ENCODE assay signal across 8 cellular contexts in the genomic region with DNA sequence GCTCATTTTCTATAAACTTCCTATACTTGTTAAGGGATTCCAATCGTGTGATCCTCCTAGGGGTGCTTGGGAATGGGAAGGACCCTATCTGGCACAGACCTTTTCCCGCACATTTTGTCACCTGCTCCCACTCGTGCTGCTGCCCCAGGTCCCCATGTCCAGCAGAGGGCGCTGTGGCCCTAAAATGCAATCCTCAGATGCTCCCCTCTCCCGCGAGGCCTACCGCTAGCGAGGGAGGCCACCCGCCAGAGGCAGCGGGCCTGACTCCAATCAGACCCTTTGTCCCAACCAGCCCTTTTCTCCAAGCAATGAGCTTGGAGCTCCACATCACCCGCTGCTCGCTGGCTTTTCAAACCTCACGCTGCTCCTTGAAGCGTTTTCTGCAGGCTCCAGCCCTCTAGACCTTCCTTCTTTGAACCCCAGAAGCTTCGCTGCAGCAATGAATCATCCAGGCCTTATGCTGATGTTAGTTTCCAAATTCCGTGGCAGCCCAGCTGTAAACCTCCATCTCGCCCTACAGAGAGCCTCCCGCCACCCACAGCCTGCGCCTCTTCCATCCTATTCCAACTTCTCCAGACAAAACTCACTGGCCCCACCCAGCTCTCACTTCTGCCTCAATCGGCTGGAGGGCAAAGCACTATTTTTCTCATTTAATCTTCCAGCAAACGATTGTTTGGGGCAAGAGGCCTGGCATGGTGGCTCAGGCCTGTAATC. TPM values are rescaled to one million over a fixed set of nuclear protein-coding genes. Genes with fewer than 3 reads are reported as not detected.
DNase-seq lines count a peak whose midpoint lies in the region; ATAC-seq and TF ChIP-seq lines count a peak whose summit lies in the region.

No MANE protein-coding gene starts in this region.

- H3K9me3 ChIP-seq in ES-I3 (ENCODE audit: control insufficient read depth, insufficient read depth, low read length) (no peaks in the 10 kb centered on the region; the same call in 1 of the 2 replicates), MM.1S (replicated peaks; ENCODE audit: insufficient read depth, low read length) (no peaks in the 10 kb centered on the region), RWPE2 (ENCODE audit: severe bottlenecking) (no peaks in the 10 kb centered on the region), neuron (ENCODE audit: low read length) (peaks cover 2% of the 10 kb centered on the region), stomach (no peaks in the 10 kb centered on the region)

- no peaks in the 10 kb centered on the region for H4K20me1 ChIP-seq in MM.1S (ENCODE audit: insufficient read depth, low read length)

- H2AFZ ChIP-seq in MM.1S (ENCODE audit: low read length): peak overlapping the region; percentile 84
- H2AFZ ChIP-seq in neuron (ENCODE audit: low read depth, low read length): peak overlapping the region; percentile 69

- H3K27me3 ChIP-seq in MM.1S (replicated peaks; ENCODE audit: insufficient read depth, low read length) (peaks cover 14% of the 10 kb centered on the region; the same call in 1 of the 2 replicates), RWPE2 (ENCODE audit: insufficient read depth, poor library complexity, severe bottlenecking) (no peaks in the 10 kb centered on the region), neuron (ENCODE audit: insufficient read depth, low read length) (no peaks in the 10 kb centered on the region), stomach (peaks cover 0 to 7% (median 0%) of the 10 kb centered on the region in 3 donors)

- peak overlapping the region; percentile 36; the same call in 1 of the 2 replicates for H3K4me2 ChIP-seq in MM.1S (ENCODE audit: low read depth, low read length)

- H3K9me3 Mint-ChIP-seq in activated T-helper 2 cell treated with anti-CD3 and anti-CD28 coated beads, Interferon-gamma antibody, Interleukin-2, Interleukin-4, amounts not matched to agents 10 μg/mL and 5 μg/mL and 100 μg/mL, durations not matched to agents 14 hours and 24 hours and 36 hours: no peaks in the 10 kb centered on the region

- peak; percentile 82 for DNase-seq in MM.1S
- DNase-seq in RWPE2 (ENCODE audit: low spot score): peak; percentile 87
- peak; percentile 73 for DNase-seq in activated T-helper 2 cell treated with anti-CD3 and anti-CD28 coated beads, Interferon-gamma antibody, Interleukin-2, Interleukin-4, amounts not matched to agents 10 μg/mL and 5 μg/mL and 100 μg/mL, durations not matched to agents 14 hours and 24 hours and 36 hours (ENCODE audit: low spot score)
- peak; percentile 92 for DNase-seq in fibroblast of villous mesenchyme (ENCODE audit: low read depth)
- DNase-seq in stomach: peak; percentile 92

- 21 to 32% (median 26%) methylated on average over 21 of the region's 21 CpGs for WGBS in stomach, 5 donors

- no peak for TF ChIP-seq POLR2A in stomach (IDR thresholded peaks at IDR 0.05)

- H3K36me3 Mint-ChIP-seq in activated T-helper 2 cell treated with anti-CD3 and anti-CD28 coated beads, Interferon-gamma antibody, Interleukin-2, Interleukin-4, amounts not matched to agents 10 μg/mL and 5 μg/mL and 100 μg/mL, durations not matched to agents 14 hours and 24 hours and 36 hours (ENCODE audit: low read depth): no peaks in the 10 kb centered on the region

- no peak overlapping the region for H3K4me3 ChIP-seq in MM.1S (ENCODE audit: low read length)
- no peak overlapping the region for H3K4me3 ChIP-seq in RWPE2 (ENCODE audit: severe bottlenecking)
- H3K4me3 ChIP-seq in fibroblast of villous mesenchyme (ENCODE audit: low read depth, low read length): peak overlapping the region; percentile 12
- H3K4me3 ChIP-seq in neuron (ENCODE audit: low read length): peak overlapping the region; percentile 41
- H3K4me3 ChIP-seq in stomach: peak overlapping the region in 3 of 4 donors; percentile 6 to 17 (median 12)

- intact Hi-C loops in activated T-helper 2 cell treated with anti-CD3 and anti-CD28 coated beads, Interferon-gamma antibody, Interleukin-2, Interleukin-4, amounts not matched to agents 10 μg/mL and 5 μg/mL and 100 μg/mL, durations not matched to agents 14 hours and 24 hours and 36 hours (cut with micrococcal nuclease): loop anchor here (1.0 to 10.0 kb wide), 2 partner anchors 101 to 139 kb away; no protein-coding TSS in a partner anchor
- intact Hi-C loops in stomach (cut with DNase I; ENCODE audit: low total_unique reads): loop anchor here (5.0 kb wide), 1 partner anchor 104 kb away; no protein-coding TSS in a partner anchor

- no peaks in the 10 kb centered on the region for H3K36me3 ChIP-seq in ES-I3 (ENCODE audit: insufficient read depth, low read length)
- H3K36me3 ChIP-seq in MM.1S (replicated peaks; ENCODE audit: insufficient read depth, low read length): no peaks in the 10 kb centered on the region
- no peaks in the 10 kb centered on the region for H3K36me3 ChIP-seq in RWPE2 (ENCODE audit: low read depth)
- H3K36me3 ChIP-seq in neuron (ENCODE audit: insufficient read depth, low read length): no peaks in the 10 kb centered on the region
- H3K36me3 ChIP-seq in stomach: no peaks in the 10 kb centered on the region

- no peaks in the 10 kb centered on the region for H3K79me2 ChIP-seq in MM.1S (ENCODE audit: low read length)

- H3K9me2 ChIP-seq in MM.1S (replicated peaks; ENCODE audit: insufficient read depth, low read length): no peaks in the 10 kb centered on the region

- no peak for TF ChIP-seq EP300 in stomach (IDR thresholded peaks at IDR 0.05)

- H3K27ac ChIP-seq in MM.1S (ENCODE audit: low read length): no peak overlapping the region
- H3K27ac ChIP-seq in RWPE2 (ENCODE audit: poor library complexity, severe bottlenecking): no peak overlapping the region
- H3K27ac ChIP-seq in stomach: peak overlapping the region in 4 of 5 donors; percentile 30 to 68 (median 46)

- H3K4me1 ChIP-seq in ES-I3 (ENCODE audit: insufficient read depth, low read length) (peaks cover 20% of the 10 kb centered on the region), MM.1S (ENCODE audit: low read length) (no peaks in the 10 kb centered on the region), RWPE2 (ENCODE audit: insufficient read depth, poor library complexity, severe bottlenecking) (no peaks in the 10 kb centered on the region), neuron (ENCODE audit: insufficient read depth, low read length) (peaks cover 21% of the 10 kb centered on the region), stomach (peaks cover 6 to 14% (median 8%) of the 10 kb centered on the region in 4 donors)

- H3K9ac ChIP-seq in ES-I3 (ENCODE audit: low read depth, low read length): peak overlapping the region; percentile 4; the same call in 1 of the 2 replicates
- no peak overlapping the region for H3K9ac ChIP-seq in MM.1S (ENCODE audit: low read length)

- ATAC-seq in RWPE2 (ENCODE audit: low read depth) (peak; percentile 93), GM21515 (IDR thresholded peaks at IDR 0.05; ENCODE audit: unreplicated experiment) (no peak)

- H3K27me3 Mint-ChIP-seq in activated T-helper 2 cell treated with anti-CD3 and anti-CD28 coated beads, Interferon-gamma antibody, Interleukin-2, Interleukin-4, amounts not matched to agents 10 μg/mL and 5 μg/mL and 100 μg/mL, durations not matched to agents 14 hours and 24 hours and 36 hours (ENCODE audit: low read depth): peaks cover 4% of the 10 kb centered on the region

- no peak overlapping the region for H3K27ac Mint-ChIP-seq in activated T-helper 2 cell treated with anti-CD3 and anti-CD28 coated beads, Interferon-gamma antibody, Interleukin-2, Interleukin-4, amounts not matched to agents 10 μg/mL and 5 μg/mL and 100 μg/mL, durations not matched to agents 14 hours and 24 hours and 36 hours

- peaks cover 5% of the 10 kb centered on the region for H3K4me1 Mint-ChIP-seq in activated T-helper 2 cell treated with anti-CD3 and anti-CD28 coated beads, Interferon-gamma antibody, Interleukin-2, Interleukin-4, amounts not matched to agents 10 μg/mL and 5 μg/mL and 100 μg/mL, durations not matched to agents 14 hours and 24 hours and 36 hours (ENCODE audit: low read depth)

- H3K4me3 Mint-ChIP-seq in activated T-helper 2 cell treated with anti-CD3 and anti-CD28 coated beads, Interferon-gamma antibody, Interleukin-2, Interleukin-4, amounts not matched to agents 10 μg/mL and 5 μg/mL and 100 μg/mL, durations not matched to agents 14 hours and 24 hours and 36 hours (ENCODE audit: low read depth): no peak overlapping the region

- no peaks in the 10 kb centered on the region for H3F3A ChIP-seq in MM.1S (ENCODE audit: insufficient read depth, low read length)

- TF ChIP-seq CTCF in MM.1S (IDR thresholded peaks at IDR 0.05; ENCODE audit: low read length) (peak; percentile 98), RWPE2 (IDR thresholded peaks at IDR 0.05; ENCODE audit: poor library complexity, severe bottlenecking) (peak; percentile 94), fibroblast of villous mesenchyme (IDR thresholded peaks at IDR 0.05; ENCODE audit: insufficient read depth, low read depth, low read length) (peak; percentile 93), stomach (IDR thresholded peaks at IDR 0.05) (peak in 5 of 7 experiments; percentile 86 to 96 (median 91))

RNA-seq across cellular contexts. Expression of a gene that starts 23.6 kb away (rescaled TPM):
- 0.53 and 0.57 TPM in 2 replicates for total RNA-seq in activated T-helper 2 cell treated with anti-CD3 and anti-CD28 coated beads, Interferon-gamma antibody, Interleukin-2, Interleukin-4, amounts not matched to agents 10 μg/mL and 5 μg/mL and 100 μg/mL, durations not matched to agents 14 hours and 24 hours and 36 hours
- total RNA-seq in fibroblast of villous mesenchyme (35.4 and 36.3 TPM in 2 replicates), stomach (10 to 100 TPM in 1 of 5 donors, 1 to 10 TPM in 2, not detected in 2; 1.0 to 19.3 (median 2.2) TPM)
- 1 to 10 TPM in 1 of 3 donors, under 1 TPM in 2; 0.31 to 1.5 (median 0.75) TPM for polyA plus RNA-seq in stomach

RNA-seq across cellular contexts. Expression of a gene that starts 30.5 kb away (rescaled TPM):
- 44.7 and 49.6 TPM in 2 replicates for total RNA-seq in activated T-helper 2 cell treated with anti-CD3 and anti-CD28 coated beads, Interferon-gamma antibody, Interleukin-2, Interleukin-4, amounts not matched to agents 10 μg/mL and 5 μg/mL and 100 μg/mL, durations not matched to agents 14 hours and 24 hours and 36 hours
- total RNA-seq in fibroblast of villous mesenchyme: 23.8 and 31.1 TPM in 2 replicates
- 10 to 100 TPM; 18.0 to 58.2 (median 21.0) TPM for total RNA-seq in stomach
- 1 to 10 TPM; 5.2 to 6.9 (median 6.4) TPM for polyA plus RNA-seq in stomach

Comparison
In these comparisons a context has a peak if more than half of its experiments do, and no peak if none do; other contexts are left out.
1. H3K27ac ChIP-seq: peak in stomach (4 of 5); none in MM.1S (single experiment) and RWPE2 (single experiment).
2. H3K4me3 ChIP-seq: peak in fibroblast of villous mesenchyme (single experiment), neuron (single experiment) and stomach (3 of 4); none in MM.1S (single experiment) and RWPE2 (single experiment).
3. Peak in every context shown above with its lines, with median percentiles within 50 percentile points of each other: DNase-seq and CTCF ChIP-seq.